9 cellular contexts compared by ENCODE assay signal in genomic region chr18:35973650-35974049, GRCh38.
DNase-seq lines count a peak whose midpoint lies in the region; ATAC-seq and TF ChIP-seq lines count a peak whose summit lies in the region.
"Had no signal": no experiment of that assay in that cellular context is flagged by ENCODE, and none has a peak within 500 bp of the region (broad histone marks: within the 10 kb centered on the region; RNA-seq: fewer than 3 reads in every experiment).

No MANE protein-coding gene starts in this region.

- H3K27me3 ChIP-seq in left ventricle myocardium inferior (ENCODE audit: low read depth) (no peaks in the 10 kb centered on the region), lower lobe of right lung (ENCODE audit: low read depth) (no peaks in the 10 kb centered on the region)

- H3K27ac ChIP-seq in left ventricle myocardium inferior (replicated peaks) (no peak overlapping the region), lower lobe of right lung (no peak overlapping the region)

- H3K9me3 ChIP-seq in left ventricle myocardium inferior (replicated peaks) (no peaks in the 10 kb centered on the region), lower lobe of right lung (no peaks in the 10 kb centered on the region)

- POLR2A ChIA-PET in activated naive CD8-positive, alpha-beta T cell treated with anti-CD3 and anti-CD28 coated beads, Interleukin-2, amount 10 ng/mL, durations not matched to agents 7 days and 5 days (lab: Charles Lee) = interaction anchor here (0.6 to 2.5 kb wide), 3 partner anchors 155 to 629 kb away, joined by 3 to 12 read pairs (median 3); partner anchors contain the start of genes ELP2, SLC39A6 and ZNF24

- peak overlapping the region; percentile 89 for H3K4me3 Mint-ChIP-seq in activated naive CD8-positive, alpha-beta T cell treated with anti-CD3 and anti-CD28 coated beads, Interleukin-2, amount 10 ng/mL, durations not matched to agents 7 days and 5 days

- no peaks in the 10 kb centered on the region for H3K9me3 Mint-ChIP-seq in activated naive CD8-positive, alpha-beta T cell treated with anti-CD3 and anti-CD28 coated beads, Interleukin-2, amount 10 ng/mL, durations not matched to agents 7 days and 5 days

- peaks cover 31% of the 10 kb centered on the region for H3K4me1 Mint-ChIP-seq in activated naive CD8-positive, alpha-beta T cell treated with anti-CD3 and anti-CD28 coated beads, Interleukin-2, amount 10 ng/mL, durations not matched to agents 7 days and 5 days

- H3K27ac Mint-ChIP-seq in activated naive CD8-positive, alpha-beta T cell treated with anti-CD3 and anti-CD28 coated beads, Interleukin-2, amount 10 ng/mL, durations not matched to agents 7 days and 5 days = peak overlapping the region; percentile 93

- H3K4me3 ChIP-seq in left ventricle myocardium inferior (peak overlapping the region; percentile 94), lower lobe of right lung (peak overlapping the region; percentile 76)

- DNase-seq in left ventricle myocardium inferior (no peak), Right ventricle myocardium inferior (ENCODE audit: missing footprints) (no peak), lower lobe of right lung (no peak), A172 (ENCODE audit: low spot score) (no peak), T1000 (lab: John Stamatoyannopoulos, UW) (no peak)
- DNase-seq in activated naive CD8-positive, alpha-beta T cell treated with anti-CD3 and anti-CD28 coated beads, Interleukin-2, amount 10 ng/mL, durations not matched to agents 7 days and 5 days = no peak
- no peak for DNase-seq in activated effector memory CD4-positive, alpha-beta T cell treated with Interleukin-2 at 50 U/mL for 16 hours
- DNase-seq: NCI-H1105 had no signal

- H3K36me3 ChIP-seq in left ventricle myocardium inferior (peaks cover 39% of the 10 kb centered on the region), lower lobe of right lung (peaks cover 40% of the 10 kb centered on the region)

- H3K4me1 ChIP-seq in left ventricle myocardium inferior (peaks cover 33% of the 10 kb centered on the region), lower lobe of right lung (peaks cover 23% of the 10 kb centered on the region)

- intact Hi-C loops in left ventricle myocardium inferior (cut with micrococcal nuclease) (no loop called here), Right ventricle myocardium inferior (cut with DNase I) (loop anchor here (2.0 kb wide), 1 partner anchor 93 kb away; the partner anchor contains the start of gene RPRD1A), lower lobe of right lung (cut with DNase I) (no loop called here)

- ATAC-seq in Right ventricle myocardium inferior = no peak
- no peak for ATAC-seq in activated naive CD8-positive, alpha-beta T cell treated with anti-CD3 and anti-CD28 coated beads, Interleukin-2, amount 10 ng/mL, durations not matched to agents 7 days and 5 days (ENCODE audit: low read depth)
- no peak for ATAC-seq in lower lobe of right lung
- ATAC-seq in HG03378 (IDR thresholded peaks at IDR 0.05; ENCODE audit: unreplicated experiment) = no peak

- TF ChIP-seq CTCF in left ventricle myocardium inferior (IDR thresholded peaks at IDR 0.05; ENCODE audit: borderline replicate concordance) (no peak), lower lobe of right lung (IDR thresholded peaks at IDR 0.05) (no peak)

- peaks cover 32% of the 10 kb centered on the region for H3K36me3 Mint-ChIP-seq in activated naive CD8-positive, alpha-beta T cell treated with anti-CD3 and anti-CD28 coated beads, Interleukin-2, amount 10 ng/mL, durations not matched to agents 7 days and 5 days

- no peaks in the 10 kb centered on the region for H3K27me3 Mint-ChIP-seq in activated naive CD8-positive, alpha-beta T cell treated with anti-CD3 and anti-CD28 coated beads, Interleukin-2, amount 10 ng/mL, durations not matched to agents 7 days and 5 days
